18 cellular contexts compared by ENCODE assay signal in genomic region chr6:157942351-157942750, GRCh38.
"Had no signal": no experiment of that assay in that cellular context is flagged by ENCODE, and none has a peak within 500 bp of the region (broad histone marks: within the 10 kb centered on the region; RNA-seq: fewer than 3 reads in every experiment).

No MANE protein-coding gene starts in this region.

- H3K4me3 ChIP-seq: adrenal gland, lower lobe of right lung, pancreas, testis had no signal

- H3K4me3 Mint-ChIP-seq: type B pancreatic cell had no signal

- H3K9me3 ChIP-seq: adrenal gland, lower lobe of right lung, neutrophil, pancreas, testis had no signal

- DNase-seq: activated CD4-positive, alpha-beta T cell treated with anti-CD3 and anti-CD28 coated beads, Interleukin-2, amount 50 U/mL, for 4 hours; activated naive CD4-positive, alpha-beta T cell; activated T-cell treated with anti-CD3 and anti-CD28 coated beads for 4 hours; adrenal gland; foreskin keratinocyte; hippocampal formation; islet precursor cell; lower lobe of right lung; naive thymus-derived CD8-positive, alpha-beta T cell; pancreas; stimulated activated CD4-positive, alpha-beta T cell treated with anti-CD3 and anti-CD28 coated beads, Interleukin-12 subunit alpha, Interleukin-12 subunit beta, amount 100 ng/mL, for 4 hours; stimulated activated CD4-positive, alpha-beta T cell treated with anti-CD3 and anti-CD28 coated beads, Interleukin-1b, Interleukin-23, amount 100 ng/mL, for 48 hours; stimulated activated naive CD8-positive, alpha-beta T cell treated with anti-CD3 and anti-CD28 coated beads, Interleukin-15, Interleukin-2, amounts not matched to agents 100 U/mL and 50 U/mL, for 24 hours; testis had no signal

- ATAC-seq: activated CD4-positive, CD25-positive, alpha-beta regulatory T cell treated with anti-CD3 and anti-CD28 coated beads, Interleukin-2, amount 50 U/mL, for 24 hours; foreskin keratinocyte; lower lobe of right lung; naive thymus-derived CD8-positive, alpha-beta T cell; pancreas; stimulated activated naive CD8-positive, alpha-beta T cell treated with anti-CD3 and anti-CD28 coated beads, Interleukin-15, Interleukin-2, amounts not matched to agents 100 U/mL and 50 U/mL, for 24 hours had no signal

- H3K27me3 ChIP-seq: adrenal gland, foreskin keratinocyte, neutrophil, pancreas, testis had no signal

- H3K4me1 ChIP-seq: adrenal gland, foreskin keratinocyte, lower lobe of right lung, testis had no signal

- H3K9me3 Mint-ChIP-seq: type B pancreatic cell had no signal

- H3K27ac Mint-ChIP-seq: type B pancreatic cell had no signal

- H3K27me3 Mint-ChIP-seq: naive thymus-derived CD8-positive, alpha-beta T cell; type B pancreatic cell had no signal

- H3K27ac ChIP-seq: adrenal gland, epithelial cell of prostate, foreskin keratinocyte, lower lobe of right lung, neutrophil, pancreas, testis had no signal

- FAIRE-seq: pancreas had no signal

- H3K36me3 ChIP-seq: neutrophil had no signal
